In the genomic region with DNA sequence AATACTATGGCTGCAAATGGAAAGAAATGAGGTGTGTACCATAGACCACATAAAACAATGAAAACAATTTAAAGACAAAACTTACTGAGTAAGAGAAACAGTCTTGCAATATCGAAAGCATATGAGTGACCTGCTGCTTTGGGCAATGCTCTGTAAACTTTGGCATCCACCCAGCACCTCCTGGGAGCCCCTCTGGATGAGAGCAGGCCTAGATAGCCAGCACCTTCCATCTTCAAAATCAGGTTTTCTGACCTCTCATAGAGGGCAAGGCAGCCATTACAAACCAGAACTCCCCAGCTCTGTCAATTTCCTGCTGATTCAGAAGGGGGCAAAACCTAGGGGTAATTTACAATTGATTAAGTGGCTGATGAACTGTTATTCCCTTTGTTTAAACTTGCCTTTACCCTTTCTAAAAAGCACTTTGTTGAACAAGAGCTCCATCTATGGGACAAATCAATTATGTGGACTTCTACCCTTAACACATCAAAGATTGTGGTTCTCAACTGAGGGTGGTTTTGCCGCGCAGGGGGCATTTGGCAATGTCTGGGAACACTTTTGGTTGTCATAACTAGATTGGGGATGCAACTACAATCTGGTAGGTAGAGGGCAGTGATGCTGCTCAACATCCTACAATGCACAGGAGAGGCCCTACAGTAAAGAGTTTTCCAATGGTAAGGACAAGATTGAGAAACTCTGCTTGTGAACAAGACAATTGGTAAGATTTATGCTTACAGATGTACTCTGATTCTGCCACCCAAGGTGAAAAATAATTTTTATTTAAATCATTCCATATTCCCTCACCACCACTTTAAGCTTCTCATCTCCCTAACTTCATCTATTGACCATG, we compare ENCODE assay signal across 7 cellular contexts.
DNase-seq lines count a peak whose midpoint lies in the region; ATAC-seq and TF ChIP-seq lines count a peak whose summit lies in the region.

No MANE protein-coding gene starts in this region.

- DNase-seq in HPDE6-E6E7 (ENCODE audit: extremely low spot score), result peak; percentile 8
- peak; percentile 69 for DNase-seq in OCI-M1 (lab: John Stamatoyannopoulos, UW)
- peak; percentile 69 for DNase-seq in fibroblast of peridontal ligament (ENCODE audit: extremely low read depth)
- DNase-seq in retinal pigment epithelial cell (ENCODE audit: low read depth), result no peak
- no peak for DNase-seq in effector CD4-positive, alpha-beta T cell
- no peak for DNase-seq in activated naive CD4-positive, alpha-beta T cell (lab: John Stamatoyannopoulos, UW)

- H3K4me3 ChIP-seq in retinal pigment epithelial cell (ENCODE audit: low read length), result no peak overlapping the region

- ATAC-seq in HG02798 (IDR thresholded peaks at IDR 0.05; ENCODE audit: poor library complexity, unreplicated experiment), result no peak

- peak; percentile 71 for TF ChIP-seq CTCF in retinal pigment epithelial cell (conservative IDR thresholded peaks at IDR 0.05; ENCODE audit: low read depth, low read length)

Comparison
In these comparisons a context has a peak if more than half of its experiments do, and no peak if none do; other contexts are left out.
1. DNase-seq: peak in HPDE6-E6E7 (single experiment), OCI-M1 (single experiment) and fibroblast of peridontal ligament (single experiment); none in retinal pigment epithelial cell (single experiment), effector CD4-positive, alpha-beta T cell (single experiment) and activated naive CD4-positive, alpha-beta T cell (0 of 4).